Comparison of ENCODE assay signal across 9 cellular contexts in the genomic region with DNA sequence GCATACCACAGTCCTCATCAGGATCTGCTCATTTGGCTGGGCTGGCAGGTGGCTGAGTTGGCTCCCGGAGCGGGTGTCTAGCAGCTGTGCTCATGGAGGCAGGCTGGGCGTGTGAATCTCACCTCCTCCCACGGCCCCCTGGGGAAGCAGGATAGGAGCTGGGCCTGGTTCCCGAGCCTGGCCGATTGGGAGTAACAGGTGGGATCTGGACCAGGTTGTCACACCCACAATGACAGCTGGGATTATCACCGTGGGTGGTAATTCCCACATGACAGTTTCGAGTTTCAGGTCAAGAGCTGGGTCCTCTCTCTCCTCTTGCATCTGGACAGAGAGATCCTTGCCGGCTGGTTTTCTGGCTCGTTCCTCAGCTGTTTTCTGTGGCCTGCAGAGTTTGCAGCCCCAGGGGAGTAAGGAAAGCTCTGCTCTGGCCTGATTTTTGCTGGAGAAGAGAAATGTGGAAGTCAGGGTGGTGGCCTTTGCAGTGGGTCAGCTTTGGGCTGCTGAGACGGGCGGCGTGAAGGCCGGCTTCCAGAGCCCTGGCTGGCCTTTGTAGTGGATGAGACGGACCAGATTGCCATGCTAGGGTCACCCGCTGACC. TPM values are rescaled to one million over a fixed set of nuclear protein-coding genes. Genes with fewer than 3 reads are reported as not detected.
DNase-seq lines count a peak whose midpoint lies in the region; ATAC-seq and TF ChIP-seq lines count a peak whose summit lies in the region.
"Had no signal": no experiment of that assay in that cellular context is flagged by ENCODE, and none has a peak within 500 bp of the region (broad histone marks: within the 10 kb centered on the region; RNA-seq: fewer than 3 reads in every experiment).

No MANE protein-coding gene starts in this region.

- no peak overlapping the region for H3K9ac ChIP-seq in smooth muscle cell (ENCODE audit: low read depth)

- H3K4me3 ChIP-seq in HEK293 (ENCODE audit: low read depth, low read length): no peak overlapping the region
- no peak overlapping the region for H3K4me3 ChIP-seq in fibroblast of mammary gland (ENCODE audit: control insufficient read depth, low read depth, low read length)
- no peak overlapping the region for H3K4me3 ChIP-seq in smooth muscle cell
- H3K4me3 ChIP-seq: PC-9 had no signal

- peaks cover 28% of the 10 kb centered on the region for H3K79me2 ChIP-seq in smooth muscle cell (ENCODE audit: low read depth)

- H3K9me3 ChIP-seq in HEK293 (ENCODE audit: control insufficient read depth, insufficient read depth, low read depth, low read length): no peaks in the 10 kb centered on the region
- no peaks in the 10 kb centered on the region for H3K9me3 ChIP-seq in smooth muscle cell (replicated peaks; ENCODE audit: low read depth)

- no peak overlapping the region for H3K4me2 ChIP-seq in smooth muscle cell
- H3K4me2 ChIP-seq: PC-9 had no signal

- H3K27ac Mint-ChIP-seq in progenitor cell of endocrine pancreas: peak overlapping the region; percentile 60

- H3K4me1 ChIP-seq in HEK293 (ENCODE audit: control insufficient read depth, insufficient read depth, low read length): no peaks in the 10 kb centered on the region
- peaks cover 26% of the 10 kb centered on the region for H3K4me1 ChIP-seq in smooth muscle cell (ENCODE audit: low read depth)

- no peak overlapping the region for H2AFZ ChIP-seq in smooth muscle cell (ENCODE audit: low read depth)
- H2AFZ ChIP-seq: PC-9 had no signal

- CTCF ChIA-PET in HEK293 (lab: Yijun Ruan, JAX): interaction anchor here (0.6 to 1.4 kb wide), 3 partner anchors 11 to 44 kb away, joined by 3 to 4 read pairs (median 4); no protein-coding TSS in a partner anchor

- TF ChIP-seq CTCF in HEK293 (tag by site-specific recombination; IDR thresholded peaks at IDR 0.05) (no peak), fibroblast of mammary gland (conservative IDR thresholded peaks at IDR 0.05; ENCODE audit: control insufficient read depth, insufficient read depth, low read depth, low read length) (no peak), progenitor cell of endocrine pancreas (IDR thresholded peaks at IDR 0.05; ENCODE audit: unreplicated experiment) (no peak), smooth muscle cell (IDR thresholded peaks at IDR 0.05; ENCODE audit: borderline replicate concordance, insufficient read depth, poor library complexity, severe bottlenecking) (no peak)

- peaks cover 32% of the 10 kb centered on the region for H3K4me1 Mint-ChIP-seq in progenitor cell of endocrine pancreas (ENCODE audit: low read depth)

- DNase-seq in NCI-H748 (lab: John Stamatoyannopoulos, UW; ENCODE audit: unreplicated experiment) (peak; percentile 79), fibroblast of mammary gland (ENCODE audit: low read depth) (peak; percentile 50), progenitor cell of endocrine pancreas (ENCODE audit: low spot score, unreplicated experiment) (no peak), smooth muscle cell (lab: John Stamatoyannopoulos, UW; ENCODE audit: unreplicated experiment) (no peak)
- no peak for DNase-seq in activated effector memory CD4-positive, alpha-beta T cell treated with anti-CD3 and anti-CD28 coated beads, Interleukin-2, amount 50 U/mL, for 16 hours
- DNase-seq: PC-9 had no signal

- no peak for ATAC-seq in activated CD4-positive, CD25-positive, alpha-beta regulatory T cell treated with anti-CD3 and anti-CD28 coated beads, Interleukin-2, amount 50 U/mL, for 24 hours
- ATAC-seq in HG03457 (IDR thresholded peaks at IDR 0.05; ENCODE audit: unreplicated experiment): no peak

- peaks cover 11% of the 10 kb centered on the region for H3F3A ChIP-seq in smooth muscle cell (ENCODE audit: low read depth)

- 77% methylated on average over 16 of the region's 16 CpGs for WGBS in smooth muscle cell (ENCODE audit: low lambda C conversion rate)

- H3K4me3 Mint-ChIP-seq in progenitor cell of endocrine pancreas (ENCODE audit: low read depth): no peak overlapping the region

- H3K36me3 ChIP-seq in HEK293 (ENCODE audit: control insufficient read depth in 2 of 2, insufficient read depth in 1 of 2, low read length in 2 of 2): peaks cover 0 to 7% of the 10 kb centered on the region in 2 experiments; a peak in 1 of 3 replicates
- H3K36me3 ChIP-seq in smooth muscle cell (ENCODE audit: low read depth): no peaks in the 10 kb centered on the region

- peaks cover 97% of the 10 kb centered on the region for H4K20me1 ChIP-seq in smooth muscle cell (ENCODE audit: low read depth)

- H3K36me3 Mint-ChIP-seq in progenitor cell of endocrine pancreas (ENCODE audit: insufficient read depth): peaks cover 10% of the 10 kb centered on the region

- POLR2A ChIA-PET in HEK293 (lab: Yijun Ruan, JAX): interaction anchor here (1.1 kb wide), 1 partner anchor 12 kb away, joined by 3 read pairs; no protein-coding TSS in a partner anchor

- no peaks in the 10 kb centered on the region for H3K27me3 ChIP-seq in smooth muscle cell (ENCODE audit: low read depth)

- no peaks in the 10 kb centered on the region for H3K9me3 Mint-ChIP-seq in progenitor cell of endocrine pancreas (ENCODE audit: low read depth)

- no peaks in the 10 kb centered on the region for H3K27me3 Mint-ChIP-seq in progenitor cell of endocrine pancreas

- no peak overlapping the region for H3K27ac ChIP-seq in HEK293 (ENCODE audit: extremely low read depth, low read depth, low read length)
- no peak overlapping the region for H3K27ac ChIP-seq in smooth muscle cell (ENCODE audit: low read depth)
- H3K27ac ChIP-seq: PC-9 had no signal

TF ChIP-seq in HEK293, 187 proteins besides CTCF, POLR2A, EP300 and RAD21 (continues in another document):
- peak; percentile 37; the same call in 1 of the 2 replicates for TF ChIP-seq KLF10 (tag by site-specific recombination; IDR thresholded peaks at IDR 0.05)
- TF ChIP-seq SCRT2 (tag by site-specific recombination; IDR thresholded peaks at IDR 0.05): peak; percentile 89
- TF ChIP-seq ZNF747 (tag by site-specific recombination; IDR thresholded peaks at IDR 0.05): no peak
- no peak for TF ChIP-seq TCF7L2 (IDR thresholded peaks at IDR 0.05; ENCODE audit: borderline replicate concordance, low read depth, low read length)
- TF ChIP-seq, protein P1, sequence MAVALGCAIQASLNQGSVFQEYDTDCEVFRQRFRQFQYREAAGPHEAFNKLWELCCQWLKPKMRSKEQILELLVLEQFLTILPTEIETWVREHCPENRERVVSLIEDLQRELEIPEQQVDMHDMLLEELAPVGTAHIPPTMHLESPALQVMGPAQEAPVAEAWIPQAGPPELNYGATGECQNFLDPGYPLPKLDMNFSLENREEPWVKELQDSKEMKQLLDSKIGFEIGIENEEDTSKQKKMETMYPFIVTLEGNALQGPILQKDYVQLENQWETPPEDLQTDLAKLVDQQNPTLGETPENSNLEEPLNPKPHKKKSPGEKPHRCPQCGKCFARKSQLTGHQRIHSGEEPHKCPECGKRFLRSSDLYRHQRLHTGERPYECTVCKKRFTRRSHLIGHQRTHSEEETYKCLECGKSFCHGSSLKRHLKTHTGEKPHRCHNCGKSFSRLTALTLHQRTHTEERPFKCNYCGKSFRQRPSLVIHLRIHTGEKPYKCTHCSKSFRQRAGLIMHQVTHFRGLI (tag by site-specific recombination; IDR thresholded peaks at IDR 0.05): 0 out of 2 replicates have a peak, but pooled peaks have one; percentile 35
- peak; percentile 99 for TF ChIP-seq ZFHX2 (tag by site-specific recombination; conservative IDR thresholded peaks at IDR 0.05)
- TF ChIP-seq, protein P2, sequence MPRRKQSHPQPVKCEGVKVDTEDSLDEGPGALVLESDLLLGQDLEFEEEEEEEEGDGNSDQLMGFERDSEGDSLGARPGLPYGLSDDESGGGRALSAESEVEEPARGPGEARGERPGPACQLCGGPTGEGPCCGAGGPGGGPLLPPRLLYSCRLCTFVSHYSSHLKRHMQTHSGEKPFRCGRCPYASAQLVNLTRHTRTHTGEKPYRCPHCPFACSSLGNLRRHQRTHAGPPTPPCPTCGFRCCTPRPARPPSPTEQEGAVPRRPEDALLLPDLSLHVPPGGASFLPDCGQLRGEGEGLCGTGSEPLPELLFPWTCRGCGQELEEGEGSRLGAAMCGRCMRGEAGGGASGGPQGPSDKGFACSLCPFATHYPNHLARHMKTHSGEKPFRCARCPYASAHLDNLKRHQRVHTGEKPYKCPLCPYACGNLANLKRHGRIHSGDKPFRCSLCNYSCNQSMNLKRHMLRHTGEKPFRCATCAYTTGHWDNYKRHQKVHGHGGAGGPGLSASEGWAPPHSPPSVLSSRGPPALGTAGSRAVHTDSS (tag by site-specific recombination; IDR thresholded peaks at IDR 0.05): no peak
- no peak for TF ChIP-seq ZNF2 (tag by site-specific recombination; IDR thresholded peaks at IDR 0.05)
- peak; percentile 99 for TF ChIP-seq EGR2 (tag by site-specific recombination; IDR thresholded peaks at IDR 0.05; ENCODE audit: low read depth)
- TF ChIP-seq GLI2 (tag by site-specific recombination; IDR thresholded peaks at IDR 0.05; ENCODE audit: borderline replicate concordance, low read depth): no peak
- TF ChIP-seq, protein P3, sequence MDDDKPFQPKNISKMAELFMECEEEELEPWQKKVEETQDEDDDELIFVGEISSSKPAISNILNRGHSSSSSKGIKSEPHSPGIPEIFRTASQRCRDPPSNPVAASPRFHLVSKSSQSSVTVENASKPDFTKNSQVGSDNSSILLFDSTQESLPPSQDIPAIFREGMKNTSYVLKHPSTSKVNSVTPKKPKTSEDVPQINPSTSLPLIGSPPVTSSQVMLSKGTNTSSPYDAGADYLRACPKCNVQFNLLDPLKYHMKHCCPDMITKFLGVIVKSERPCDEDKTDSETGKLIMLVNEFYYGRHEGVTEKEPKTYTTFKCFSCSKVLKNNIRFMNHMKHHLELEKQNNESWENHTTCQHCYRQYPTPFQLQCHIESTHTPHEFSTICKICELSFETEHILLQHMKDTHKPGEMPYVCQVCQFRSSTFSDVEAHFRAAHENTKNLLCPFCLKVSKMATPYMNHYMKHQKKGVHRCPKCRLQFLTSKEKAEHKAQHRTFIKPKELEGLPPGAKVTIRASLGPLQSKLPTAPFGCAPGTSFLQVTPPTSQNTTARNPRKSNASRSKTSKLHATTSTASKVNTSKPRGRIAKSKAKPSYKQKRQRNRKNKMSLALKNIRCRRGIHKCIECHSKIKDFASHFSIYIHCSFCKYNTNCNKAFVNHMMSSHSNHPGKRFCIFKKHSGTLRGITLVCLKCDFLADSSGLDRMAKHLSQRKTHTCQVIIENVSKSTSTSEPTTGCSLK (tag by site-specific recombination; IDR thresholded peaks at IDR 0.05): no peak
- TF ChIP-seq KLF1 (tag by site-specific recombination; IDR thresholded peaks at IDR 0.05): peak; percentile 52; the same call in 1 of the 2 replicates

RNA-seq across cellular contexts. Expression of a gene that starts 57.0 kb away (rescaled TPM):
- total RNA-seq in progenitor cell of endocrine pancreas (102 and 106 TPM in 2 replicates), smooth muscle cell (11.1 and 15.4 TPM in 2 replicates)
- 13.4 and 15.0 TPM in 2 replicates for polyA plus RNA-seq in smooth muscle cell

Comparison
In these comparisons a context has a peak if more than half of its experiments do, and no peak if none do; other contexts are left out.
1. DNase-seq: peak in NCI-H748 (single experiment) and fibroblast of mammary gland (single experiment); none in progenitor cell of endocrine pancreas (single experiment), smooth muscle cell (single experiment) and activated effector memory CD4-positive, alpha-beta T cell treated with anti-CD3 and anti-CD28 coated beads, Interleukin-2, amount 50 U/mL, for 16 hours (single experiment).